In the genomic region with DNA sequence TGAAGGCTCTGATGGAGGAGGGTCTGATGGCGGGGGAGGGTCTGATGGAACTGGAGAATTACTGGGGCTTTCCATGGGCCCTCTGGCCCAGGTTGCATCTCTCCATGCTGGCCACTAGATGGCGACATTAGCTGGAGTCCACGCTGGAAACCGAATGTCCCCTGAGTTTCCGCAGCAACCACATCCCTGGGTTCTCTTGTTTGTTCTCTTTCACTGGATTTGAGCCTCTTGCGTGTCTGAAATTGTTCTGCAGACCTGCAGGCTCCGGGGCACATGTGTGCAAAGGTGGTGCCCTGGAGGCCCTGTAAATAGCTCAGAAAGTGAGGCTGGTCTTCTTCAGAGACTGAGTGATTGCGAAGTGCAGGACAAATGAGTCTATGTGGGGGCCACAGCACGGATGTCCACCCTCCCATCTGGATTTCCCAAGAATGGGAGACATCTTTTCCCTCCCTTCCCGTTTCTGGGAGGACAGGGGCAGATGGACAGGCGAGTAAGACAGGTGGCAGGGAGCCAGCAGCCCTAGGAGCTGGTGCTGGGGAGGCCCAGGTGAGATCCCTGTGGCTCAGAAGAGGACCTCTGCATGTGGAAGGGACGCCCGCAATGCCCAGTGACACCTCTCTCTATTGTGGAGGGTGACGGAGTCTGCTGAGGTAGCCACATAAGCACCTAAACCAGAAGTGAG, we compare ENCODE assay signal across 8 cellular contexts.
A peak's percentile ranks its signal among the peaks of the same experiment; 100 is the strongest.
DNase-seq lines count a peak whose midpoint lies in the region; TF ChIP-seq lines count a peak whose summit lies in the region.

No MANE protein-coding gene starts in this region.

- in situ Hi-C loops in T47D (cut with HindIII; ENCODE audit: low pct_unique_long_range_greater_than_20kb, low sequenced_read_pairs), result no loop called here

- DNase-seq in NCI-H446 (lab: John Stamatoyannopoulos, UW), result peak; percentile 41 to 54
- DNase-seq in NCI-H446 treated with DMSO at 0.1 percent for 48 hours (lab: John Stamatoyannopoulos, UW), result no peak
- DNase-seq in NCI-H2107 treated with DMSO at 0.1 percent for 48 hours (lab: John Stamatoyannopoulos, UW; ENCODE audit: unreplicated experiment), result peak; percentile 88
- DNase-seq in T47D (ENCODE audit: low read depth in 1 of 2, low spot score in 1 of 2), result peak; percentile 77 to 95
- peak; percentile 93 for DNase-seq in iPS-NIHi7 (ENCODE audit: extremely low spot score)
- peak; percentile 54 for DNase-seq in stimulated activated CD4-positive, alpha-beta T cell treated with anti-CD3 and anti-CD28 coated beads, Interleukin-12 subunit alpha, Interleukin-12 subunit beta, amount 100 ng/mL, for 4 hours
- no peak for DNase-seq in GF-D8 (lab: John Stamatoyannopoulos, UW)

- TF ChIP-seq CTCF in VCaP (conservative IDR thresholded peaks at IDR 0.05), result peak; percentile 99

- H3K27ac ChIP-seq in VCaP, result peak overlapping the region; percentile 50

Comparison
In these comparisons a context has a peak if more than half of its experiments do, and no peak if none do; other contexts are left out.
1. DNase-seq: peak in NCI-H446 (2 of 2), NCI-H2107 treated with DMSO at 0.1 percent for 48 hours (single experiment), T47D (2 of 2), iPS-NIHi7 (single experiment) and stimulated activated CD4-positive, alpha-beta T cell treated with anti-CD3 and anti-CD28 coated beads, Interleukin-12 subunit alpha, Interleukin-12 subunit beta, amount 100 ng/mL, for 4 hours (single experiment); none in NCI-H446 treated with DMSO at 0.1 percent for 48 hours (single experiment) and GF-D8 (single experiment).